11 cellular contexts compared by ENCODE assay signal in genomic region chrX:43971966-43972961, GRCh38.
DNase-seq lines count a peak whose midpoint lies in the region; ATAC-seq and TF ChIP-seq lines count a peak whose summit lies in the region.
"Had no signal": no experiment of that assay in that cellular context is flagged by ENCODE, and none has a peak within 500 bp of the region (broad histone marks: within the 10 kb centered on the region; RNA-seq: fewer than 3 reads in every experiment).

No MANE protein-coding gene starts in this region.

- ATAC-seq in GM21723 (IDR thresholded peaks at IDR 0.05; ENCODE audit: unreplicated experiment): no peak

- no peak for TF ChIP-seq CTCF in cardiac fibroblast (IDR thresholded peaks at IDR 0.05; ENCODE audit: low read depth, low read length)

- DNase-seq in NCI-H345 (lab: John Stamatoyannopoulos, UW) (peak; percentile 38), NCI-H345 treated with DMSO at 0.1 percent for 48 hours (lab: John Stamatoyannopoulos, UW; ENCODE audit: unreplicated experiment) (no peak), cardiac fibroblast (ENCODE audit: low read depth in 2 of 2) (peak; percentile 10 to 28), left kidney (ENCODE audit: low read depth, low spot score) (peak; percentile 5), superior temporal gyrus (ENCODE audit: extremely low spot score) (peak; percentile 72), NCI-H526 (lab: John Stamatoyannopoulos, UW) (no peak), SKM-1 treated with dmso at 0.1 percent for 144 hours (lab: John Stamatoyannopoulos, UW; ENCODE audit: unreplicated experiment) (no peak)
- DNase-seq: KBM-7, spleen, upper lobe of left lung had no signal

- H3K4me3 ChIP-seq in cardiac fibroblast (replicated peaks in 1 of 2; ENCODE audit: low read depth in 2 of 2, low read length in 2 of 2): peak overlapping the region in 1 of 2 donors; percentile 41

Comparison
In these comparisons a context has a peak if more than half of its experiments do, and no peak if none do; other contexts are left out.
1. DNase-seq: peak in NCI-H345 (single experiment), cardiac fibroblast (2 of 2), left kidney (single experiment) and superior temporal gyrus (single experiment); none in NCI-H345 treated with DMSO at 0.1 percent for 48 hours (single experiment), NCI-H526 (0 of 2) and SKM-1 treated with dmso at 0.1 percent for 144 hours (single experiment).